In genomic region chr2:27217173-27218121, GRCh38 we compare ENCODE assay signal across 1 cellular context.
TF ChIP-seq lines count a peak whose summit lies in the region.

Gene CAD, plus strand, starts transcription at chr2:27217369. Its CDS starts 183 bp downstream, at chr2:27217552.

TF ChIP-seq in HepG2, 621 proteins besides CTCF, POLR2A, EP300 and RAD21 (continued from another document and continues in another):
- TF ChIP-seq LRRFIP1 (CRISPR knock-in tag; conservative IDR thresholded peaks at IDR 0.05): no peak
- no peak for TF ChIP-seq NPAS2 (CRISPR knock-in tag; IDR thresholded peaks at IDR 0.05; ENCODE audit: borderline replicate concordance)
- no peak for TF ChIP-seq ZNF841 (CRISPR knock-in tag; IDR thresholded peaks at IDR 0.05; ENCODE audit: borderline replicate concordance)
- TF ChIP-seq ZGPAT (CRISPR knock-in tag; IDR thresholded peaks at IDR 0.05): peak; percentile 58; the same call in 1 of the 2 replicates
- 0 out of 2 replicates have a peak, but pooled peaks have one; percentile 32 for TF ChIP-seq LBX2 (CRISPR knock-in tag; IDR thresholded peaks at IDR 0.05; ENCODE audit: borderline replicate concordance)
- peak; percentile 19 for TF ChIP-seq TEAD3 (CRISPR knock-in tag; optimal IDR thresholded peaks at IDR 0.05; ENCODE audit: borderline replicate concordance)
- TF ChIP-seq NCOA2 (CRISPR knock-in tag; IDR thresholded peaks at IDR 0.05): 0 out of 2 replicates have a peak, but pooled peaks have one; percentile 35
- no peak for TF ChIP-seq BRD4 (CRISPR knock-in tag; IDR thresholded peaks at IDR 0.05)
- TF ChIP-seq THRA (CRISPR knock-in tag; IDR thresholded peaks at IDR 0.05; ENCODE audit: borderline replicate concordance): peak; percentile 22; the same call in 1 of the 2 replicates
- TF ChIP-seq ZFP37 (CRISPR knock-in tag; IDR thresholded peaks at IDR 0.05; ENCODE audit: borderline replicate concordance): peak; percentile 94
- 0 out of 2 replicates have a peak, but pooled peaks have one; percentile 24 for TF ChIP-seq HIVEP1 (CRISPR knock-in tag; IDR thresholded peaks at IDR 0.05)
- peak; percentile 60 for TF ChIP-seq POLR2AphosphoS5 (IDR thresholded peaks at IDR 0.05; ENCODE audit: low read depth, low read length)
- no peak for TF ChIP-seq NCOR1 (IDR thresholded peaks at IDR 0.05; ENCODE audit: borderline replicate concordance, low read length)
- peak; percentile 75; the same call in 1 of the 2 replicates for TF ChIP-seq ZSCAN21 (CRISPR knock-in tag; IDR thresholded peaks at IDR 0.05; ENCODE audit: borderline replicate concordance)
- TF ChIP-seq RAD51 (IDR thresholded peaks at IDR 0.05; ENCODE audit: borderline replicate concordance): peak; percentile 5; the same call in 1 of the 2 replicates
- no peak for TF ChIP-seq LCORL (IDR thresholded peaks at IDR 0.05)
- TF ChIP-seq LCORL (CRISPR knock-in tag; IDR thresholded peaks at IDR 0.05): no peak
- peak; percentile 68; the same call in 1 of the 2 replicates for TF ChIP-seq BORCS8-MEF2B (CRISPR knock-in tag; IDR thresholded peaks at IDR 0.05)
- TF ChIP-seq ZSCAN5A (CRISPR knock-in tag; IDR thresholded peaks at IDR 0.05; ENCODE audit: borderline replicate concordance): no peak
- peak; percentile 29; the same call in 1 of the 2 replicates for TF ChIP-seq ZNF746 (CRISPR knock-in tag; IDR thresholded peaks at IDR 0.05)
- TF ChIP-seq ZNF276 (CRISPR knock-in tag; IDR thresholded peaks at IDR 0.05; ENCODE audit: low read depth): no peak; the same call in 1 of the 2 replicates
- TF ChIP-seq ZFYVE20 (CRISPR knock-in tag; IDR thresholded peaks at IDR 0.05; ENCODE audit: borderline replicate concordance, low read depth): no peak
- TF ChIP-seq KAT2B (IDR thresholded peaks at IDR 0.05; ENCODE audit: borderline replicate concordance, low read depth, low read length): no peak
- TF ChIP-seq SIX4 (CRISPR knock-in tag; IDR thresholded peaks at IDR 0.05): no peak
- no peak for TF ChIP-seq KIAA2018 (CRISPR knock-in tag; IDR thresholded peaks at IDR 0.05; ENCODE audit: borderline replicate concordance)
- TF ChIP-seq FOSL1 (CRISPR knock-in tag; IDR thresholded peaks at IDR 0.05; ENCODE audit: borderline replicate concordance): no peak
- 0 out of 2 replicates have a peak, but pooled peaks have one; percentile 80 for TF ChIP-seq ZXDC (CRISPR knock-in tag; IDR thresholded peaks at IDR 0.05)
- peak; percentile 54; the same call in 1 of the 2 replicates for TF ChIP-seq AKAP8 (CRISPR knock-in tag; IDR thresholded peaks at IDR 0.05)
- TF ChIP-seq ZNF703 (CRISPR knock-in tag; IDR thresholded peaks at IDR 0.05; ENCODE audit: borderline replicate concordance): no peak
- TF ChIP-seq ZBTB7B (CRISPR knock-in tag; IDR thresholded peaks at IDR 0.05): no peak
- peak; percentile 95 for TF ChIP-seq MYC (CRISPR knock-in tag; IDR thresholded peaks at IDR 0.05; ENCODE audit: borderline replicate concordance)
- no peak for TF ChIP-seq SNRNP70 (IDR thresholded peaks at IDR 0.05; ENCODE audit: low read depth, low read length)
- TF ChIP-seq CENPT (CRISPR knock-in tag; IDR thresholded peaks at IDR 0.05; ENCODE audit: low read depth): peak; percentile 77; the same call in 1 of the 2 replicates
- TF ChIP-seq RFX3 (CRISPR knock-in tag; IDR thresholded peaks at IDR 0.05): no peak
- TF ChIP-seq ATF4 (CRISPR knock-in tag; IDR thresholded peaks at IDR 0.05): no peak
- no peak for TF ChIP-seq SIN3B (IDR thresholded peaks at IDR 0.05; ENCODE audit: low read length)
- TF ChIP-seq NRL (CRISPR knock-in tag; IDR thresholded peaks at IDR 0.05; ENCODE audit: borderline replicate concordance): peak; percentile 86
